10 cellular contexts compared by ENCODE assay signal in genomic region chr6:15439410-15440022, GRCh38.
DNase-seq lines count a peak whose midpoint lies in the region; ATAC-seq, FAIRE-seq and TF ChIP-seq lines count a peak whose summit lies in the region.
"Had no signal": no experiment of that assay in that cellular context is flagged by ENCODE, and none has a peak within 500 bp of the region (broad histone marks: within the 10 kb centered on the region; RNA-seq: fewer than 3 reads in every experiment).

No MANE protein-coding gene starts in this region.

- no peak for TF ChIP-seq POLR2A in HepG2 (IDR thresholded peaks at IDR 0.05; ENCODE audit: insufficient read depth in 1 of 2, low read depth in 2 of 2, low read length in 2 of 2)
- TF ChIP-seq POLR2A in right lobe of liver (IDR thresholded peaks at IDR 0.05): no peak

- H3K27ac Mint-ChIP-seq in endothelial cell (ENCODE audit: unreplicated experiment): peak overlapping the region; percentile 21
- H3K27ac Mint-ChIP-seq in stimulated activated naive B cell treated with anti-CD40 and anti-IgM and Interleukin-4, amounts not matched to agents 10 μg/mL and 1 μg/mL and 100 μg/mL, for 72 hours: peak overlapping the region; percentile 56
- H3K27ac Mint-ChIP-seq: dendritic cell treated with granulocyte-macrophage colony-stimulating factor and Interleukin-4, amounts not matched to agents 40 ng/mL and 50 ng/mL, for 4 days had no signal

- no peaks in the 10 kb centered on the region for H3K9me3 Mint-ChIP-seq in endothelial cell (ENCODE audit: unreplicated experiment)
- peaks cover 0 to 3% of the 10 kb centered on the region in 2 donors for H3K9me3 Mint-ChIP-seq in stimulated activated naive B cell treated with anti-CD40 and anti-IgM and Interleukin-4, amounts not matched to agents 10 μg/mL and 1 μg/mL and 100 μg/mL, for 72 hours
- H3K9me3 Mint-ChIP-seq: dendritic cell treated with granulocyte-macrophage colony-stimulating factor and Interleukin-4, amounts not matched to agents 40 ng/mL and 50 ng/mL, for 4 days had no signal

- TF ChIP-seq CTCF in HepG2 (CRISPR knock-in tag; IDR thresholded peaks at IDR 0.05) (no peak), right lobe of liver (IDR thresholded peaks at IDR 0.05) (no peak), SK-N-SH (IDR thresholded peaks at IDR 0.05) (no peak), endothelial cell (IDR thresholded peaks at IDR 0.05; ENCODE audit: unreplicated experiment) (no peak)

- TF ChIP-seq RAD21 in HepG2 (CRISPR knock-in tag; IDR thresholded peaks at IDR 0.05) (no peak), SK-N-SH (IDR thresholded peaks at IDR 0.05; ENCODE audit: low read length) (no peak)

- H3K36me3 Mint-ChIP-seq in endothelial cell (ENCODE audit: low read depth, unreplicated experiment): peaks cover 12% of the 10 kb centered on the region
- H3K36me3 Mint-ChIP-seq in stimulated activated naive B cell treated with anti-CD40 and anti-IgM and Interleukin-4, amounts not matched to agents 10 μg/mL and 1 μg/mL and 100 μg/mL, for 72 hours: peaks cover 7 to 28% of the 10 kb centered on the region in 2 donors

- H3K9me2 ChIP-seq in SK-N-SH: no peaks in the 10 kb centered on the region

- H3K27me3 ChIP-seq in HepG2 (ENCODE audit: control insufficient read depth in 1 of 2, insufficient read depth in 2 of 2, low read length in 2 of 2) (no peaks in the 10 kb centered on the region), right lobe of liver (no peaks in the 10 kb centered on the region), SK-N-SH (ENCODE audit: insufficient read depth) (no peaks in the 10 kb centered on the region)

- DNase-seq in HepG2 (ENCODE audit: low spot score) (no peak), right lobe of liver (no peak), SK-N-SH (no peak), endothelial cell (ENCODE audit: low spot score) (no peak), HK-2 (ENCODE audit: unreplicated experiment) (no peak)
- DNase-seq in stimulated activated naive B cell treated with anti-CD40 and anti-IgM and Interleukin-4, amounts not matched to agents 10 μg/mL and 1 μg/mL and 100 μg/mL, for 72 hours: no peak
- DNase-seq: COR-L47 had no signal

- H3K27me3 Mint-ChIP-seq in endothelial cell (ENCODE audit: unreplicated experiment): peaks cover 13% of the 10 kb centered on the region
- no peaks in the 10 kb centered on the region for H3K27me3 Mint-ChIP-seq in stimulated activated naive B cell treated with anti-CD40 and anti-IgM and Interleukin-4, amounts not matched to agents 10 μg/mL and 1 μg/mL and 100 μg/mL, for 72 hours
- H3K27me3 Mint-ChIP-seq: dendritic cell treated with granulocyte-macrophage colony-stimulating factor and Interleukin-4, amounts not matched to agents 40 ng/mL and 50 ng/mL, for 4 days had no signal

- in situ Hi-C loops in HepG2 (cut with HindIII; ENCODE audit: extremely low pct_ligation_motif_present, low pct_unique_long_range_greater_than_20kb): no loop called here

- ATAC-seq in HepG2: no peak
- no peak for ATAC-seq in right lobe of liver
- ATAC-seq in stimulated activated naive B cell treated with anti-CD40 and anti-IgM and Interleukin-4, amounts not matched to agents 10 μg/mL and 1 μg/mL and 100 μg/mL, for 72 hours (replicated peaks): no peak
- no peak for ATAC-seq in GM18858 (IDR thresholded peaks at IDR 0.05; ENCODE audit: unreplicated experiment)
- no peak for ATAC-seq in GM18519 (IDR thresholded peaks at IDR 0.05; ENCODE audit: low FRiP score, unreplicated experiment)

- no peaks in the 10 kb centered on the region for H4K20me1 ChIP-seq in HepG2 (ENCODE audit: insufficient read depth, low read length)
- no peaks in the 10 kb centered on the region for H4K20me1 ChIP-seq in SK-N-SH (ENCODE audit: insufficient read depth)

- H3K4me1 Mint-ChIP-seq in endothelial cell (ENCODE audit: unreplicated experiment): peaks cover 76% of the 10 kb centered on the region
- H3K4me1 Mint-ChIP-seq in stimulated activated naive B cell treated with anti-CD40 and anti-IgM and Interleukin-4, amounts not matched to agents 10 μg/mL and 1 μg/mL and 100 μg/mL, for 72 hours: peaks cover 63 to 80% of the 10 kb centered on the region in 2 donors

- H3K27ac ChIP-seq in HepG2 (ENCODE audit: extremely low read length, insufficient read depth, low read length) (no peak overlapping the region), right lobe of liver (no peak overlapping the region), SK-N-SH (ENCODE audit: low read depth in 2 of 2, low read length in 1 of 2) (no peak overlapping the region)

- no peaks in the 10 kb centered on the region; the same call in 1 of the 2 replicates for H3K9me3 ChIP-seq in HepG2 (ENCODE audit: low read length)
- no peaks in the 10 kb centered on the region for H3K9me3 ChIP-seq in right lobe of liver
- 0 out of 2 replicates have a peak, but pooled peaks cover 3% of the 10 kb centered on the region for H3K9me3 ChIP-seq in SK-N-SH

- FAIRE-seq in HepG2 (lab: Jason Lieb, UNC): no peak

- 94% methylated on average over 3 of the region's 3 CpGs for WGBS in HepG2 (ENCODE audit: low lambda C conversion rate)
- WGBS in right lobe of liver (ENCODE audit: insufficient coverage, low coverage, low lambda C conversion rate, missing lambda C conversion rate): 80% methylated on average over 3 of the region's 3 CpGs
- 78% methylated on average over 3 of the region's 3 CpGs for WGBS in SK-N-SH (ENCODE audit: low lambda C conversion rate)

- no TSS peak for BruUV-seq in HepG2 (replicated peaks; lab: Mats Ljungman, UMichigan)

- no peak overlapping the region for H3K9ac ChIP-seq in HepG2 (ENCODE audit: insufficient read depth, low read depth, low read length)
- no peak overlapping the region for H3K9ac ChIP-seq in SK-N-SH

- H3K4me2 ChIP-seq in HepG2 (ENCODE audit: low read depth, low read length): no peak overlapping the region
- H3K4me2 ChIP-seq in SK-N-SH: peak overlapping the region; percentile 41; the same call in 1 of the 2 replicates

- intact Hi-C loops in HepG2 (cut with micrococcal nuclease; ENCODE audit: unreplicated experiment) (loop anchor here (5.0 kb wide), 2 partner anchors 47 to 192 kb away; partner anchors contain the start of gene JARID2), right lobe of liver (cut with DNase I) (no loop called here)

- H3K4me3 ChIP-seq in HepG2 (replicated peaks in 1 of 3; ENCODE audit: insufficient read depth in 1 of 3, low read depth in 2 of 3, low read length in 3 of 3) (no peak overlapping the region), right lobe of liver (no peak overlapping the region), SK-N-SH (ENCODE audit: low read depth in 2 of 2, low read length in 1 of 2) (no peak overlapping the region)

- H3K79me2 ChIP-seq in HepG2 (ENCODE audit: insufficient read depth, low read length): peaks cover 16% of the 10 kb centered on the region
- peaks cover 2% of the 10 kb centered on the region; the same call in 1 of the 2 replicates for H3K79me2 ChIP-seq in SK-N-SH (ENCODE audit: insufficient read depth)

- CTCF ChIA-PET in HepG2 (lab: Yijun Ruan, JAX; ENCODE audit: low intra/inter-chr PET ratio, low total read pairs) (no interaction called here), SK-N-SH (lab: Yijun Ruan, JAX) (interaction anchor here (0.6 to 1.5 kb wide), 5 partner anchors 15 to 1630 kb away, joined by 3 to 5 read pairs (median 3); no protein-coding TSS in a partner anchor)

- peak overlapping the region; percentile 44 for H3K4me3 Mint-ChIP-seq in endothelial cell (ENCODE audit: unreplicated experiment)
- no peak overlapping the region for H3K4me3 Mint-ChIP-seq in stimulated activated naive B cell treated with anti-CD40 and anti-IgM and Interleukin-4, amounts not matched to agents 10 μg/mL and 1 μg/mL and 100 μg/mL, for 72 hours
- H3K4me3 Mint-ChIP-seq: dendritic cell treated with granulocyte-macrophage colony-stimulating factor and Interleukin-4, amounts not matched to agents 40 ng/mL and 50 ng/mL, for 4 days had no signal

- TF ChIP-seq EP300 in HepG2 (IDR thresholded peaks at IDR 0.05; ENCODE audit: low read depth in 2 of 2, low read length in 2 of 2) (no peak), HepG2 (CRISPR knock-in tag; IDR thresholded peaks at IDR 0.05; ENCODE audit: borderline replicate concordance) (no peak), SK-N-SH (IDR thresholded peaks at IDR 0.05; ENCODE audit: borderline replicate concordance in 1 of 2, low read depth in 1 of 2, low read length in 1 of 2) (no peak)

- no peaks in the 10 kb centered on the region for H3K36me3 ChIP-seq in HepG2 (replicated peaks in 1 of 2; ENCODE audit: control insufficient read depth in 1 of 2, insufficient read depth in 2 of 2, low read length in 2 of 2)
- no peaks in the 10 kb centered on the region for H3K36me3 ChIP-seq in right lobe of liver
- H3K36me3 ChIP-seq in SK-N-SH (replicated peaks in 1 of 2; ENCODE audit: control insufficient read depth in 1 of 2, insufficient read depth in 2 of 2, low read length in 1 of 2): no peaks in the 10 kb centered on the region

- H2AFZ ChIP-seq in HepG2 (ENCODE audit: low read length): no peak overlapping the region
- H2AFZ ChIP-seq in SK-N-SH (ENCODE audit: low read depth): no peak overlapping the region

- POLR2A ChIA-PET in HepG2 (lab: Yijun Ruan, JAX) (no interaction called here), SK-N-SH (lab: Yijun Ruan, JAX) (no interaction called here)

- H3K4me1 ChIP-seq in HepG2 (ENCODE audit: insufficient read depth, low read length): peaks cover 24% of the 10 kb centered on the region
- peaks cover 0 to 32% (median 8%) of the 10 kb centered on the region in 4 donors for H3K4me1 ChIP-seq in right lobe of liver
- H3K4me1 ChIP-seq in SK-N-SH (ENCODE audit: control insufficient read depth in 1 of 2, insufficient read depth in 2 of 2, low read depth in 1 of 2, low read length in 1 of 2): peaks cover 9 to 46% of the 10 kb centered on the region in 2 experiments

- H3F3A ChIP-seq in SK-N-SH (replicated peaks; ENCODE audit: insufficient read depth): no peaks in the 10 kb centered on the region

TF ChIP-seq in SK-N-SH, 30 proteins besides CTCF, POLR2A, EP300 and RAD21:
- TF ChIP-seq TCF12 (IDR thresholded peaks at IDR 0.05) (no peak), TEAD4 (IDR thresholded peaks at IDR 0.05; ENCODE audit: borderline replicate concordance, insufficient read depth) (no peak), EZH2phosphoT487 (IDR thresholded peaks at IDR 0.05; ENCODE audit: borderline replicate concordance, low read depth) (no peak), RFX5 (IDR thresholded peaks at IDR 0.05; ENCODE audit: low read length) (no peak), RXRA (IDR thresholded peaks at IDR 0.05; ENCODE audit: borderline replicate concordance, low read depth) (no peak), PBX3 (IDR thresholded peaks at IDR 0.05) (peak; percentile 58), SMC3 (IDR thresholded peaks at IDR 0.05; ENCODE audit: low read depth, low read length) (no peak), GABPA (IDR thresholded peaks at IDR 0.05; ENCODE audit: low read depth) (no peak)

Comparison
In these comparisons a context has a peak if more than half of its experiments do, and no peak if none do; other contexts are left out.
1. Of the 25 proteins assayed by ChIP-seq in both HepG2 and SK-N-SH: peak only in HepG2: none; only in SK-N-SH: PBX3; in both: none; in neither: 24.